Comparison of ENCODE assay signal across 33 cellular contexts in genomic region chr17:28957992-28958355, GRCh38. TPM values are rescaled to one million over a fixed set of nuclear protein-coding genes. Genes with fewer than 3 reads are reported as not detected.
"Had no signal": no experiment of that assay in that cellular context is flagged by ENCODE, and none has a peak within 500 bp of the region (broad histone marks: within the 10 kb centered on the region; RNA-seq: fewer than 3 reads in every experiment).

No MANE protein-coding gene starts in this region.

- H3K9me3 Mint-ChIP-seq: dendritic cell treated with granulocyte-macrophage colony-stimulating factor and Interleukin-4, amounts not matched to agents 40 ng/mL and 50 ng/mL, for 4 days; memory B cell; mesothelial cell of epicardium; naive B cell; natural killer cell treated with Interleukin-12 subunit alpha and Interleukin-12 subunit beta and Interleukin-15 and Interleukin-18, amount 100 ng/mL, for 72 hours; neural crest cell; stimulated activated naive B cell treated with anti-CD40 and anti-IgM and Interleukin-4, amounts not matched to agents 10 μg/mL and 1 μg/mL and 100 μg/mL, for 72 hours; stimulated activated naive CD8-positive, alpha-beta T cell treated with anti-CD3 and anti-CD28 coated beads, Interleukin-15, Interleukin-2, amounts not matched to agents 100 ng/mL and 50 ng/mL, for 24 hours had no signal

- H3K4me1 Mint-ChIP-seq: mesothelial cell of epicardium; naive B cell; neural crest cell; stimulated activated naive B cell treated with anti-CD40 and anti-IgM and Interleukin-4, amounts not matched to agents 10 μg/mL and 1 μg/mL and 100 μg/mL, for 72 hours had no signal

- DNase-seq: colonic mucosa; effector CD8-positive, alpha-beta T cell; esophagus squamous epithelium; foreskin melanocyte; glutamatergic neuron; heart right ventricle; hippocampal formation; islet precursor cell; kidney glomerular epithelial cell; left colon; left ventricle myocardium superior; mucosa of descending colon; naive B cell; stimulated activated CD4-positive, alpha-beta T cell treated with anti-CD3 and anti-CD28 coated beads, Interleukin-15, amount 100 ng/mL, for 24 hours; stimulated activated CD4-positive, alpha-beta T cell treated with anti-CD3 and anti-CD28 coated beads, Interleukin-2, amount 100 ng/mL, for 48 hours; stimulated activated naive B cell treated with anti-CD40 and anti-IgM and Interleukin-4, amounts not matched to agents 10 μg/mL and 1 μg/mL and 100 μg/mL, for 72 hours; upper lobe of left lung had no signal

- H3K27ac ChIP-seq: colonic mucosa, esophagus squamous epithelium, heart right ventricle, parathyroid adenoma, prostate gland, right atrium auricular region, skin epidermis, thoracic aorta, tibial nerve, upper lobe of left lung had no signal

- H3K4me3 ChIP-seq: colonic mucosa, esophagus squamous epithelium, heart right ventricle, lung, mucosa of descending colon, prostate gland, right atrium auricular region, skin epidermis, thoracic aorta, tibial nerve, upper lobe of left lung had no signal

- H3K36me3 ChIP-seq: colonic mucosa, esophagus squamous epithelium, heart right ventricle, prostate gland, right atrium auricular region, thoracic aorta, tibial nerve, upper lobe of left lung had no signal

- H3K27me3 Mint-ChIP-seq: memory B cell had no signal

- H3K9me3 ChIP-seq: colonic mucosa, esophagus squamous epithelium, heart right ventricle, mucosa of descending colon, prostate gland, right atrium auricular region, thoracic aorta, tibial nerve, upper lobe of left lung had no signal

- H3K36me3 Mint-ChIP-seq: memory B cell; mesothelial cell of epicardium; naive B cell; natural killer cell treated with Interleukin-12 subunit alpha and Interleukin-12 subunit beta and Interleukin-15 and Interleukin-18, amount 100 ng/mL, for 72 hours had no signal

- H3K4me1 ChIP-seq: colonic mucosa, prostate gland had no signal

- H3K27ac Mint-ChIP-seq: dendritic cell treated with granulocyte-macrophage colony-stimulating factor and Interleukin-4, amounts not matched to agents 40 ng/mL and 50 ng/mL, for 4 days; memory B cell; mesothelial cell of epicardium; natural killer cell treated with Interleukin-12 subunit alpha and Interleukin-12 subunit beta and Interleukin-15 and Interleukin-18, amount 100 ng/mL, for 72 hours; stimulated activated naive B cell treated with anti-CD40 and anti-IgM and Interleukin-4, amounts not matched to agents 10 μg/mL and 1 μg/mL and 100 μg/mL, for 72 hours; stimulated activated naive CD8-positive, alpha-beta T cell treated with anti-CD3 and anti-CD28 coated beads, Interleukin-15, Interleukin-2, amounts not matched to agents 100 ng/mL and 50 ng/mL, for 24 hours had no signal

- H3K4me3 Mint-ChIP-seq: dendritic cell treated with granulocyte-macrophage colony-stimulating factor and Interleukin-4, amounts not matched to agents 40 ng/mL and 50 ng/mL, for 4 days; memory B cell; mesothelial cell of epicardium; naive B cell; natural killer cell treated with Interleukin-12 subunit alpha and Interleukin-12 subunit beta and Interleukin-15 and Interleukin-18, amount 100 ng/mL, for 72 hours; neural crest cell; stimulated activated naive B cell treated with anti-CD40 and anti-IgM and Interleukin-4, amounts not matched to agents 10 μg/mL and 1 μg/mL and 100 μg/mL, for 72 hours; stimulated activated naive CD8-positive, alpha-beta T cell treated with anti-CD3 and anti-CD28 coated beads, Interleukin-15, Interleukin-2, amounts not matched to agents 100 ng/mL and 50 ng/mL, for 24 hours had no signal

- H3K9ac ChIP-seq: parathyroid adenoma had no signal

- FAIRE-seq: endothelial cell of umbilical vein had no signal

- ATAC-seq: heart right ventricle; left colon; left ventricle myocardium superior; mucosa of descending colon; natural killer cell treated with Interleukin-12 subunit alpha and Interleukin-12 subunit beta and Interleukin-15 and Interleukin-18, amount 100 ng/mL, for 72 hours; stimulated activated naive B cell treated with anti-CD40 and anti-IgM and Interleukin-4, amounts not matched to agents 10 μg/mL and 1 μg/mL and 100 μg/mL, for 72 hours had no signal

- H3K27me3 ChIP-seq: colonic mucosa, right atrium auricular region, upper lobe of left lung had no signal

RNA-seq across cellular contexts. Expression of gene SEZ6, which starts 47.9 kb away (rescaled TPM):
- total RNA-seq: endothelial cell of umbilical vein; epithelial cell of proximal tubule; esophagus squamous epithelium; heart right ventricle; left ventricle myocardium superior; mesothelial cell of epicardium; natural killer cell treated with Interleukin-12 subunit alpha and Interleukin-12 subunit beta and Interleukin-15 and Interleukin-18, amount 100 ng/mL, for 72 hours; osteoblast; thoracic aorta; tibial nerve had no signal
- polyA plus RNA-seq: endothelial cell of umbilical vein, heart right ventricle had no signal
